12 cellular contexts compared by ENCODE assay signal in genomic region chr3:117885046-117885445, GRCh38.
DNase-seq lines count a peak whose midpoint lies in the region; ATAC-seq and TF ChIP-seq lines count a peak whose summit lies in the region.
"Had no signal": no experiment of that assay in that cellular context is flagged by ENCODE, and none has a peak within 500 bp of the region (broad histone marks: within the 10 kb centered on the region; RNA-seq: fewer than 3 reads in every experiment).

No MANE protein-coding gene starts in this region.

- 16 to 34% methylated on average over 4 of the region's 4 CpGs for WGBS in sigmoid colon, 2 donors

- H3K9me3 ChIP-seq in sigmoid colon = no peaks in the 10 kb centered on the region
- H3K9me3 ChIP-seq: adrenal gland, prostate gland, tibial nerve had no signal

- H3K36me3 ChIP-seq in sigmoid colon = no peaks in the 10 kb centered on the region
- H3K36me3 ChIP-seq: adrenal gland, prostate gland, tibial nerve had no signal

- intact Hi-C loops in sigmoid colon (cut with DNase I) = no loop called here

- no peak for TF ChIP-seq CTCF in cardiac fibroblast (IDR thresholded peaks at IDR 0.05; ENCODE audit: low read depth, low read length)
- TF ChIP-seq CTCF in sigmoid colon (IDR thresholded peaks at IDR 0.05) = no peak

- no peak overlapping the region for H3K27ac ChIP-seq in sigmoid colon
- H3K27ac ChIP-seq: adrenal gland, prostate gland, tibial nerve had no signal

- no peaks in the 10 kb centered on the region for H3K27me3 ChIP-seq in sigmoid colon
- H3K27me3 ChIP-seq: adrenal gland, tibial nerve had no signal

- no peak for TF ChIP-seq POLR2A in sigmoid colon (IDR thresholded peaks at IDR 0.05)

- peak; percentile 83 for DNase-seq in DMS153 treated with DMSO at 0.1 percent for 48 hours (lab: John Stamatoyannopoulos, UW; ENCODE audit: unreplicated experiment)
- peak; percentile 89 for DNase-seq in MV-4-11 (lab: John Stamatoyannopoulos, UW)
- DNase-seq in cardiac fibroblast (ENCODE audit: low read depth in 2 of 2) = peak; percentile 3 to 6
- no peak for DNase-seq in NCI-H524 (lab: John Stamatoyannopoulos, UW)
- no peak for DNase-seq in sigmoid colon
- DNase-seq in NCI-H345 (lab: John Stamatoyannopoulos, UW) = no peak
- DNase-seq: effector memory CD8-positive, alpha-beta T cell had no signal

- TF ChIP-seq EP300 in sigmoid colon (IDR thresholded peaks at IDR 0.05) = no peak

- ATAC-seq in GM21423 (IDR thresholded peaks at IDR 0.05; ENCODE audit: unreplicated experiment) (peak; percentile 44), HG02885 (IDR thresholded peaks at IDR 0.05; ENCODE audit: poor library complexity, unreplicated experiment) (no peak)
- ATAC-seq: effector memory CD8-positive, alpha-beta T cell had no signal

- no peak overlapping the region for H3K4me3 ChIP-seq in cardiac fibroblast (replicated peaks in 1 of 2; ENCODE audit: low read depth in 2 of 2, low read length in 2 of 2)
- no peak overlapping the region for H3K4me3 ChIP-seq in sigmoid colon
- H3K4me3 ChIP-seq: adrenal gland, prostate gland, tibial nerve had no signal

- H3K4me1 ChIP-seq in sigmoid colon = no peaks in the 10 kb centered on the region
- H3K4me1 ChIP-seq: adrenal gland, prostate gland, tibial nerve had no signal

Comparison
In these comparisons a context has a peak if more than half of its experiments do, and no peak if none do; other contexts are left out.
1. DNase-seq: peak in DMS153 treated with DMSO at 0.1 percent for 48 hours (single experiment), MV-4-11 (single experiment) and cardiac fibroblast (2 of 2); none in NCI-H524 (0 of 2), sigmoid colon (single experiment) and NCI-H345 (single experiment).